18 cellular contexts compared by ENCODE assay signal in the genomic region with DNA sequence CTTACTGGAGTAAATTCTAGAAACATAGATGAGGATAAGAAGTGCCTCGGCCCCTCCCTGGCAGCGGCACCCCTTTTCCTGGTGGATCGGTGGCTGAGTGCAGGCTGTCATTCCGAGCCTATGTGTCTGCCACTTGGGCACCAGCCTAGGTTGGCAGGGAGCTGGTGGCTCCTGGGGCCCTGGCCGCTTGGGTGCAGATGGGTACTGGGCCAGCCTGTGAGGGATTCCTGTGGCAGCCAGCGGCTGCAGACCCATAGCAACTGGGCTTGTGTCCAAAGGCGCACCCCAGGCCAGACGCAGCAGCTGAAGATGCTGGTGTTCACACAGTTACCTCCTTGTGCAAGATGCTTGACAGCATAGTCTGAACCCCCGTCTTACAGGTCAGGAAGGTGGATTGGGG. TPM values are rescaled to one million over a fixed set of nuclear protein-coding genes. Genes with fewer than 3 reads are reported as not detected.
A peak's percentile ranks its signal among the peaks of the same experiment; 100 is the strongest.
DNase-seq lines count a peak whose midpoint lies in the region; ATAC-seq and TF ChIP-seq lines count a peak whose summit lies in the region.
"Had no signal": no experiment of that assay in that cellular context is flagged by ENCODE, and none has a peak within 500 bp of the region (broad histone marks: within the 10 kb centered on the region; RNA-seq: fewer than 3 reads in every experiment).

No MANE protein-coding gene starts in this region.

- H3K4me1 ChIP-seq in osteoblast (ENCODE audit: insufficient read depth, low read length) = no peaks in the 10 kb centered on the region
- H3K4me1 ChIP-seq: ascending aorta had no signal

- peak overlapping the region; percentile 41 for H3K27ac Mint-ChIP-seq in type B pancreatic cell
- H3K27ac Mint-ChIP-seq: endodermal cell, mesothelial cell of epicardium had no signal

- H3K36me3 ChIP-seq in osteoblast (ENCODE audit: insufficient read depth, low read length) = no peaks in the 10 kb centered on the region
- H3K36me3 ChIP-seq: ascending aorta, right atrium auricular region had no signal

- DNase-seq in cardiac septum (ENCODE audit: low spot score) (peak; percentile 71), Right ventricle myocardium inferior (ENCODE audit: missing footprints) (no peak), dorsolateral prefrontal cortex (peak in 5 of 10 donors; percentile 41 to 73 (median 67)), osteoblast (ENCODE audit: insufficient read length, low spot score, missing footprints) (peak; percentile 82), type B pancreatic cell (ENCODE audit: extremely low spot score, unreplicated experiment) (no peak), GOT3 (lab: John Stamatoyannopoulos, UW) (no peak)
- DNase-seq in stimulated activated CD4-positive, alpha-beta T cell treated with anti-CD3 and anti-CD28 coated beads, Interleukin-12 subunit alpha, Interleukin-12 subunit beta, amount 100 ng/mL, for 4 hours = no peak
- DNase-seq: activated CD4-positive, alpha-beta T cell treated with anti-CD3 and anti-CD28 coated beads for 48 hours; CD4-positive, alpha-beta memory T cell; DMS153; MM.1S; SIG-M5 had no signal

- no peak overlapping the region for H3K4me3 Mint-ChIP-seq in type B pancreatic cell
- H3K4me3 Mint-ChIP-seq: CD4-positive, alpha-beta memory T cell; endodermal cell; mesothelial cell of epicardium had no signal

- no peaks in the 10 kb centered on the region for H3K9me3 ChIP-seq in osteoblast (ENCODE audit: low read depth, low read length)
- H3K9me3 ChIP-seq: ascending aorta, right atrium auricular region had no signal

- H3K4me3 ChIP-seq in dorsolateral prefrontal cortex (peak overlapping the region in 1 of 59 donors; percentile 15), osteoblast (ENCODE audit: insufficient read depth, low read length) (no peak overlapping the region)
- H3K4me3 ChIP-seq: ascending aorta, GM12878, right atrium auricular region had no signal

- H4K20me1 ChIP-seq in osteoblast (ENCODE audit: insufficient read depth, low read length) = no peaks in the 10 kb centered on the region

- H3K27ac ChIP-seq in dorsolateral prefrontal cortex (peak overlapping the region; percentile 76 to 99 (median 97)), osteoblast (ENCODE audit: low read depth, low read length) (no peak overlapping the region)
- H3K27ac ChIP-seq: ascending aorta, right atrium auricular region had no signal

- ATAC-seq in Right ventricle myocardium inferior (no peak), HG03521 (IDR thresholded peaks at IDR 0.05; ENCODE audit: unreplicated experiment) (no peak)
- ATAC-seq: GM12878 had no signal

- H3K79me2 ChIP-seq in osteoblast (ENCODE audit: insufficient read depth, low read length) = no peaks in the 10 kb centered on the region

- TF ChIP-seq CTCF in dorsolateral prefrontal cortex (IDR thresholded peaks at IDR 0.05 in 54 of 56, conservative IDR thresholded peaks at IDR 0.05 in 2 of 56; ENCODE audit: low read depth in 1 of 56, partially characterized antibody in 56 of 56) (no peak), osteoblast (IDR thresholded peaks at IDR 0.05; ENCODE audit: extremely low read depth, low read depth, low read length) (no peak), type B pancreatic cell (conservative IDR thresholded peaks at IDR 0.05) (no peak)

- H3K27me3 Mint-ChIP-seq in type B pancreatic cell = peaks cover 13% of the 10 kb centered on the region

- no peaks in the 10 kb centered on the region for H3K36me3 Mint-ChIP-seq in type B pancreatic cell
- H3K36me3 Mint-ChIP-seq: mesothelial cell of epicardium had no signal

- H3K4me1 Mint-ChIP-seq in type B pancreatic cell (ENCODE audit: unreplicated experiment) = peaks cover 4% of the 10 kb centered on the region

- H3K27me3 ChIP-seq in dorsolateral prefrontal cortex (peaks cover 0 to 4% (median 0%) of the 10 kb centered on the region in 45 donors), osteoblast (ENCODE audit: insufficient read depth, low read length) (peaks cover 6% of the 10 kb centered on the region)

- intact Hi-C loops in cardiac septum (cut with DNase I) (no loop called here), Right ventricle myocardium inferior (cut with DNase I) (no loop called here), dorsolateral prefrontal cortex (cut with DNase I) (loop anchor here in 1 of 2 donors (5.0 kb wide), 1 partner anchor 379 kb away; a partner anchor contains a TSS)

- H3K9me3 Mint-ChIP-seq in type B pancreatic cell = no peaks in the 10 kb centered on the region
- H3K9me3 Mint-ChIP-seq: endodermal cell, mesothelial cell of epicardium had no signal

- H3K4me2 ChIP-seq in osteoblast (ENCODE audit: insufficient read depth, low read length) = no peak overlapping the region

- H2AFZ ChIP-seq in osteoblast (ENCODE audit: low read length) = no peak overlapping the region

RNA-seq across cellular contexts. Expression of a gene that starts 2.8 kb away (rescaled TPM):
- 1.1 TPM for total RNA-seq in cardiac septum
- total RNA-seq in Right ventricle myocardium inferior = 0.46 TPM
- total RNA-seq in dorsolateral prefrontal cortex = 10 to 100 TPM in 119 of 120 experiments, 1 to 10 TPM in 1; 9.4 to 82.0 (median 34.1) TPM
- total RNA-seq in osteoblast = 0.72 and 0.88 TPM in 2 replicates
- total RNA-seq in type B pancreatic cell (ENCODE audit: low replicate concordance) = 7.1 and 28.9 TPM in 2 replicates
- total RNA-seq: ascending aorta had no signal

Comparison
In these comparisons a context has a peak if more than half of its experiments do, and no peak if none do; other contexts are left out.
1. DNase-seq: peak in cardiac septum (single experiment) and osteoblast (single experiment); none in Right ventricle myocardium inferior (single experiment), type B pancreatic cell (single experiment), stimulated activated CD4-positive, alpha-beta T cell treated with anti-CD3 and anti-CD28 coated beads, Interleukin-12 subunit alpha, Interleukin-12 subunit beta, amount 100 ng/mL, for 4 hours (single experiment) and GOT3 (single experiment).